In genomic region chrX:46575586-46575985, GRCh38 we compare ENCODE assay signal across 9 cellular contexts. TPM values are rescaled to one million over a fixed set of nuclear protein-coding genes. Genes with fewer than 3 reads are reported as not detected.
DNase-seq lines count a peak whose midpoint lies in the region; ATAC-seq and TF ChIP-seq lines count a peak whose summit lies in the region.
"Had no signal": no experiment of that assay in that cellular context is flagged by ENCODE, and none has a peak within 500 bp of the region (broad histone marks: within the 10 kb centered on the region; RNA-seq: fewer than 3 reads in every experiment).

No MANE protein-coding gene starts in this region.

- H3K4me3 ChIP-seq in ascending aorta (peak overlapping the region; percentile 67 to 81), lower leg skin (ENCODE audit: low read depth, poor library complexity, severe bottlenecking) (peak overlapping the region; percentile 43), transverse colon (peak overlapping the region in 3 of 4 donors; percentile 48 to 66 (median 48))

- peaks cover 49% of the 10 kb centered on the region for H3K4me1 Mint-ChIP-seq in activated naive CD4-positive, alpha-beta T cell treated with anti-CD3 and anti-CD28 coated beads, Interleukin-2, amount 10 ng/mL, durations not matched to agents 7 days and 5 days

- TF ChIP-seq EP300 in transverse colon (IDR thresholded peaks at IDR 0.05; ENCODE audit: low read depth), result no peak

- peak overlapping the region; percentile 77 for H3K27ac Mint-ChIP-seq in activated naive CD4-positive, alpha-beta T cell treated with anti-CD3 and anti-CD28 coated beads, Interleukin-2, amount 10 ng/mL, durations not matched to agents 7 days and 5 days
- H3K27ac Mint-ChIP-seq in activated naive CD4-positive, alpha-beta T cell treated with anti-CD3 and anti-CD28 coated beads, Interleukin-2, amount 50 U/mL, for 72 hours, result no peak overlapping the region

- WGBS in lower leg skin, 2 donors, result 25 to 48% methylated on average over 6 of the region's 6 CpGs
- WGBS in transverse colon (ENCODE audit: low coverage in 1 of 2), 2 donors, result 73 to 80% methylated on average over 1 to 6 of the region's 6 CpGs

- H3K4me3 Mint-ChIP-seq in activated naive CD4-positive, alpha-beta T cell treated with anti-CD3 and anti-CD28 coated beads, Interleukin-2, amount 10 ng/mL, durations not matched to agents 7 days and 5 days, result peak overlapping the region; percentile 82

- no peak for DNase-seq in activated naive CD4-positive, alpha-beta T cell treated with anti-CD3 and anti-CD28 coated beads, Interleukin-2, amount 10 ng/mL, durations not matched to agents 7 days and 5 days
- DNase-seq in activated naive CD4-positive, alpha-beta T cell treated with anti-CD3 and anti-CD28 coated beads, Interleukin-2, amount 50 U/mL, for 72 hours (ENCODE audit: low spot score in 2 of 2), result no peak
- no peak for DNase-seq in ascending aorta (ENCODE audit: low spot score in 2 of 2)
- no peak for DNase-seq in lower leg skin (ENCODE audit: low spot score in 2 of 2)
- no peak for DNase-seq in transverse colon
- DNase-seq in NCI-H226, result no peak
- DNase-seq in stimulated activated CD4-positive, alpha-beta T cell treated with anti-CD3 and anti-CD28 coated beads, Interleukin-1b, Interleukin-23, amount 100 ng/mL, for 48 hours, result no peak
- no peak for DNase-seq in dermis blood vessel endothelial cell

- H3K27me3 ChIP-seq in ascending aorta (no peaks in the 10 kb centered on the region), transverse colon (peaks cover 7% of the 10 kb centered on the region)

- H3K9me3 Mint-ChIP-seq in activated naive CD4-positive, alpha-beta T cell treated with anti-CD3 and anti-CD28 coated beads, Interleukin-2, amount 10 ng/mL, durations not matched to agents 7 days and 5 days, result no peaks in the 10 kb centered on the region
- H3K9me3 Mint-ChIP-seq in activated naive CD4-positive, alpha-beta T cell treated with anti-CD3 and anti-CD28 coated beads, Interleukin-2, amount 50 U/mL, for 72 hours, result no peaks in the 10 kb centered on the region

- no peaks in the 10 kb centered on the region for H3K27me3 Mint-ChIP-seq in activated naive CD4-positive, alpha-beta T cell treated with anti-CD3 and anti-CD28 coated beads, Interleukin-2, amount 10 ng/mL, durations not matched to agents 7 days and 5 days

- no peak for TF ChIP-seq CTCF in ascending aorta (IDR thresholded peaks at IDR 0.05)
- no peak for TF ChIP-seq CTCF in lower leg skin (IDR thresholded peaks at IDR 0.05)
- TF ChIP-seq CTCF in transverse colon (IDR thresholded peaks at IDR 0.05), result no peak

- H3K36me3 Mint-ChIP-seq in activated naive CD4-positive, alpha-beta T cell treated with anti-CD3 and anti-CD28 coated beads, Interleukin-2, amount 10 ng/mL, durations not matched to agents 7 days and 5 days, result peaks cover 34% of the 10 kb centered on the region
- no peaks in the 10 kb centered on the region for H3K36me3 Mint-ChIP-seq in activated naive CD4-positive, alpha-beta T cell treated with anti-CD3 and anti-CD28 coated beads, Interleukin-2, amount 50 U/mL, for 72 hours

- in situ Hi-C loops in transverse colon (cut with MboI; ENCODE audit: low pct_ligation_motif_present in 1 of 4, low pct_unique_long_range_greater_than_20kb in 1 of 4, low sequenced_read_pairs in 3 of 4), result loop anchor here in 1 of 4 donors (5.0 kb wide), 1 partner anchor 62 kb away; no protein-coding TSS in a partner anchor

- H3K4me1 ChIP-seq in ascending aorta, result no peaks in the 10 kb centered on the region
- H3K4me1 ChIP-seq in transverse colon, result peaks cover 0 to 14% (median 10%) of the 10 kb centered on the region in 4 donors

- peak overlapping the region; percentile 8 to 25 for H3K27ac ChIP-seq in ascending aorta
- peak overlapping the region in 3 of 4 donors; percentile 28 to 81 (median 76) for H3K27ac ChIP-seq in transverse colon

- intact Hi-C loops in ascending aorta (cut with DNase I) (loop anchor here (2.0 to 10.0 kb wide), 2 partner anchors 13 to 179 kb away; partner anchors contain the start of gene SLC9A7), lower leg skin (cut with DNase I; ENCODE audit: low total_unique reads) (no loop called here), transverse colon (cut with DNase I; ENCODE audit: low total_unique reads) (loop anchor here (5.0 kb wide), 1 partner anchor 473 kb away; no protein-coding TSS in a partner anchor)

- no peaks in the 10 kb centered on the region for H3K36me3 ChIP-seq in ascending aorta
- H3K36me3 ChIP-seq in transverse colon, result no peaks in the 10 kb centered on the region

- no peak for TF ChIP-seq POLR2A in lower leg skin (IDR thresholded peaks at IDR 0.05)
- TF ChIP-seq POLR2A in transverse colon (IDR thresholded peaks at IDR 0.05), result no peak

- no peak for ATAC-seq in activated naive CD4-positive, alpha-beta T cell treated with anti-CD3 and anti-CD28 coated beads, Interleukin-2, amount 50 U/mL, for 72 hours
- ATAC-seq: left colon had no signal

- CTCF ChIA-PET in activated naive CD4-positive, alpha-beta T cell treated with anti-CD3 and anti-CD28 coated beads, Interleukin-2, amount 10 ng/mL, durations not matched to agents 7 days and 5 days (lab: Charles Lee), result interaction anchor here (1.0 to 1.4 kb wide), 2 partner anchors 66 to 71 kb away, joined by 3 to 4 read pairs; no protein-coding TSS in a partner anchor

- H3K9me3 ChIP-seq in ascending aorta, result no peaks in the 10 kb centered on the region
- H3K9me3 ChIP-seq in transverse colon, result no peaks in the 10 kb centered on the region

RNA-seq across cellular contexts. Expression of gene CHST7, which starts 2.0 kb away (rescaled TPM):
- total RNA-seq in activated naive CD4-positive, alpha-beta T cell treated with anti-CD3 and anti-CD28 coated beads, Interleukin-2, amount 50 U/mL, for 72 hours, result 1 to 10 TPM; 1.4 to 2.0 TPM
- total RNA-seq in ascending aorta (64.6 TPM), lower leg skin (10 to 100 TPM; 11.5 to 36.4 (median 19.6) TPM), transverse colon (10 to 100 TPM in 1 of 4 donors, 1 to 10 TPM in 3; 4.9 to 10.3 (median 7.6) TPM), dermis blood vessel endothelial cell (68.4 and 82.2 TPM in 2 replicates)

RNA-seq across cellular contexts. Expression of gene ZNF674, which starts 30.4 kb away (rescaled TPM):
- total RNA-seq in activated naive CD4-positive, alpha-beta T cell treated with anti-CD3 and anti-CD28 coated beads, Interleukin-2, amount 50 U/mL, for 72 hours, result 1 to 10 TPM; 2.3 to 3.1 TPM
- total RNA-seq in ascending aorta (2.3 TPM), lower leg skin (1 to 10 TPM in 3 of 4 donors, under 1 TPM in 1; 0.76 to 2.3 (median 2.0) TPM), transverse colon (10 to 100 TPM in 1 of 4 donors, 1 to 10 TPM in 2, under 1 TPM in 1; 0.37 to 11.0 (median 5.6) TPM), dermis blood vessel endothelial cell (4.1 and 6.6 TPM in 2 replicates)
